8 cellular contexts compared by ENCODE assay signal in the genomic region with DNA sequence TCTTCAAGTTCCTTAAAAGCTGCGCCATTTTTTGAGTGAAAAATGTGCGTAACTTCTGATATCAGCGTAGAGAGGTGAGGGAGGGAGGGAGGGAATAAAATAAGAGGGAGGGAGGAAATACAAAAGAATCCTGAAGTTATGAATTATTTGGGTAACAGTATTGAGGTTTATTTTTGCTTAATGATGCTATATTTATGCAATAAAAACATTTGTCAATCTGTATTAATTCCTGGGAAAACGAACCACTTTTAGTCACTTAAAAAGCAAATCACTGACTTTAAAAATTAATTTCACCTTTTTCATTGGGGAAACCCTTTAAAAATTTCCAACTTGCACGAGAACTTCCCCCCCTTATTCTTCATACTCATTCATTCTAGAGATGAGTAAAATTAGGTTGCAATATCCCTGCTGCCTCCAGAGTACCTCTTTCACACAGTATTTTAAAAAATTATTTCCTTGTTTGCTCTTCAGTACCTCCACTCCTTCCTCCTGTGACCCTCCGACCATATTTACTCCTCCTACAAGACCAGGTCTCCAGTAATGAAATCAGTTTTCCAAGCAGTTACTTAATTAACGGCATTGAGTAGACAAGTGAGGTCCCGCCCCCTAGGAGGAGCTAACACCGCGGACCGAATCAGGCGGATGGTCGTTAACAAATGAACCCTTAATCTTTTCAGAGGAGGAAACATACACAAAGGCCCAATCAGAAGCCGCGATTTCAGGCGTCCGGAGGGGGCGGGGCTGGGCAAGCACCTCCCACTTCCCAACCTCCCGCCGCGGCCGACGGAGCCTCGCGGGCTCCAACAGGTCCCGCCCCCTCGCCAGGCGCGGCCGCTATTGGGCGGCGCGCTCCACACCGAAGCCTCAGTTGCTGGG. TPM values are rescaled to one million over a fixed set of nuclear protein-coding genes. Genes with fewer than 3 reads are reported as not detected.
A peak's percentile ranks its signal among the peaks of the same experiment; 100 is the strongest.
DNase-seq lines count a peak whose midpoint lies in the region; ATAC-seq and TF ChIP-seq lines count a peak whose summit lies in the region.

No MANE protein-coding gene starts in this region.

- no peak overlapping the region for H3K27ac ChIP-seq in SJCRH30
- H3K27ac ChIP-seq in thymus (ENCODE audit: low read depth) = peak overlapping the region; percentile 52

- no peaks in the 10 kb centered on the region; the same call in 1 of the 2 replicates for H3K9me3 ChIP-seq in SJCRH30 (replicated peaks)
- H3K9me3 ChIP-seq in thymus (ENCODE audit: control insufficient read depth) = no peaks in the 10 kb centered on the region

- H3K4me1 ChIP-seq in SJCRH30 (no peaks in the 10 kb centered on the region), thymus (ENCODE audit: control insufficient read depth, insufficient read depth, low read length) (peaks cover 3% of the 10 kb centered on the region)

- H3K27me3 ChIP-seq in SJCRH30 = no peaks in the 10 kb centered on the region
- H3K27me3 ChIP-seq in thymus (ENCODE audit: control insufficient read depth, insufficient read depth) = no peaks in the 10 kb centered on the region

- H3K27me3 Mint-ChIP-seq in HFFc6 (ENCODE audit: insufficient read depth) (no peaks in the 10 kb centered on the region), glutamatergic neuron (ENCODE audit: unreplicated experiment) (peaks cover 15% of the 10 kb centered on the region)

- peak; percentile 61 for TF ChIP-seq CTCF in HFFc6 (IDR thresholded peaks at IDR 0.05)
- peak; percentile 45 for TF ChIP-seq CTCF in glutamatergic neuron (IDR thresholded peaks at IDR 0.05; ENCODE audit: partially characterized antibody, unreplicated experiment)
- TF ChIP-seq CTCF in omental fat pad (IDR thresholded peaks at IDR 0.05) = no peak

- H3K36me3 Mint-ChIP-seq in HFFc6 (ENCODE audit: low read depth) = peaks cover 5% of the 10 kb centered on the region; the same call in 1 of the 2 replicates
- no peaks in the 10 kb centered on the region for H3K36me3 Mint-ChIP-seq in glutamatergic neuron (ENCODE audit: unreplicated experiment)

- 11% methylated on average over 34 of the region's 34 CpGs for WGBS in thymus

- H3K4me3 ChIP-seq in SJCRH30 (peak overlapping the region; percentile 58), thymus (ENCODE audit: low read length) (peak overlapping the region; percentile 51)

- ATAC-seq in omental fat pad (ENCODE audit: low FRiP score) = peak; percentile 99

- peak overlapping the region; percentile 44 for H3K27ac Mint-ChIP-seq in HFFc6
- peak overlapping the region; percentile 57 for H3K27ac Mint-ChIP-seq in glutamatergic neuron (ENCODE audit: unreplicated experiment)

- H3K4me3 Mint-ChIP-seq in HFFc6 = peak overlapping the region; percentile 89
- peak overlapping the region; percentile 89 for H3K4me3 Mint-ChIP-seq in glutamatergic neuron (ENCODE audit: unreplicated experiment)

- peaks cover 22% of the 10 kb centered on the region for H3K4me1 Mint-ChIP-seq in HFFc6 (ENCODE audit: low read depth)
- H3K4me1 Mint-ChIP-seq in glutamatergic neuron (ENCODE audit: low read depth, unreplicated experiment) = peaks cover 9% of the 10 kb centered on the region

- peaks cover 7% of the 10 kb centered on the region for H3K36me3 ChIP-seq in SJCRH30
- H3K36me3 ChIP-seq in thymus (ENCODE audit: control insufficient read depth, insufficient read depth) = no peaks in the 10 kb centered on the region

- H3K9me3 Mint-ChIP-seq in HFFc6 (no peaks in the 10 kb centered on the region), glutamatergic neuron (ENCODE audit: unreplicated experiment) (peaks cover 15% of the 10 kb centered on the region)

- peak; percentile 98 for DNase-seq in GDM1 (lab: John Stamatoyannopoulos, UW)
- DNase-seq in HFFc6 = peak; percentile 96
- DNase-seq in MV-4-11 (lab: John Stamatoyannopoulos, UW) = peak; percentile 98
- DNase-seq in SJCRH30 = peak; percentile 96 to 98
- peak; percentile 97 for DNase-seq in activated naive CD4-positive, alpha-beta T cell treated with anti-CD3 and anti-CD28 coated beads, Interleukin-2, amount 50 U/mL, for 16 hours
- peak; percentile 99 for DNase-seq in glutamatergic neuron
- peak; percentile 85 for DNase-seq in omental fat pad (ENCODE audit: low spot score)

RNA-seq across cellular contexts. Expression of gene TRIM24, which starts 0.5 kb away (rescaled TPM):
- 10 to 100 TPM in 3 of 6 experiments, 1 to 10 TPM in 3; 7.9 to 11.2 (median 9.9) TPM for total RNA-seq in HFFc6 (2021; fragmentation: NEBNext Ultra II Directional; extraction: Animal tissue kit (Norgen Biotek cat#: 25700))
- total RNA-seq in SJCRH30 (2014; rRNA removed; shearing (Covaris generic)) = 36.4 and 40.0 TPM in 2 replicates
- 85.6 TPM for total RNA-seq in glutamatergic neuron (ENCODE audit: unreplicated experiment)
- 10 to 100 TPM in 3 of 4 donors, 1 to 10 TPM in 1; 9.2 to 20.6 (median 11.4) TPM for total RNA-seq in omental fat pad
- 28.1 TPM for polyA plus RNA-seq in thymus

Comparison
In these comparisons a context has a peak if more than half of its experiments do, and no peak if none do; other contexts are left out.
1. CTCF ChIP-seq: peak in HFFc6 (single experiment) and glutamatergic neuron (single experiment); none in omental fat pad (0 of 3).
2. Peak in every context shown above with its lines, with median percentiles within 50 percentile points of each other: DNase-seq.